8 cellular contexts compared by ENCODE assay signal in genomic region chr1:152869808-152870419, GRCh38. TPM values are rescaled to one million over a fixed set of nuclear protein-coding genes. Genes with fewer than 3 reads are reported as not detected.
DNase-seq lines count a peak whose midpoint lies in the region; ATAC-seq and TF ChIP-seq lines count a peak whose summit lies in the region.

No MANE protein-coding gene starts in this region.

- H3K27me3 ChIP-seq in CD8-positive, alpha-beta memory T cell (ENCODE audit: insufficient read depth, low read length, poor library complexity, severe bottlenecking), result no peaks in the 10 kb centered on the region
- no peaks in the 10 kb centered on the region for H3K27me3 ChIP-seq in H7 (ENCODE audit: control insufficient read depth, insufficient read depth, low read length)
- H3K27me3 ChIP-seq in right lobe of liver, result no peaks in the 10 kb centered on the region

- H3K4me1 ChIP-seq in CD8-positive, alpha-beta memory T cell (ENCODE audit: insufficient read depth, low read length), result no peaks in the 10 kb centered on the region
- H3K4me1 ChIP-seq in right lobe of liver, result no peaks in the 10 kb centered on the region

- ATAC-seq in activated CD4-positive, CD25-positive, alpha-beta regulatory T cell treated with anti-CD3 and anti-CD28 coated beads, Interleukin-2, amount 50 U/mL, for 24 hours, result peak; percentile 45 to 51
- ATAC-seq in right lobe of liver, result peak; percentile 93 to 97 (median 94)
- no peak for ATAC-seq in HG03097 (IDR thresholded peaks at IDR 0.05; ENCODE audit: low FRiP score, unreplicated experiment)

- CTCF ChIA-PET in CD8-positive, alpha-beta memory T cell (lab: Charles Lee), result no interaction called here

- H3K36me3 Mint-ChIP-seq in CD8-positive, alpha-beta memory T cell, result no peaks in the 10 kb centered on the region

- no peak overlapping the region for H3K4me3 Mint-ChIP-seq in CD8-positive, alpha-beta memory T cell

- no peaks in the 10 kb centered on the region for H3K36me3 ChIP-seq in CD8-positive, alpha-beta memory T cell (ENCODE audit: insufficient read depth, low read length)
- H3K36me3 ChIP-seq in H7 (replicated peaks; ENCODE audit: control insufficient read depth, insufficient read depth, low read length), result no peaks in the 10 kb centered on the region
- no peaks in the 10 kb centered on the region for H3K36me3 ChIP-seq in right lobe of liver

- no peaks in the 10 kb centered on the region for H3K4me1 Mint-ChIP-seq in CD8-positive, alpha-beta memory T cell

- no peak overlapping the region for H3K4me3 ChIP-seq in CD8-positive, alpha-beta memory T cell (ENCODE audit: low read length)
- H3K4me3 ChIP-seq in H7 (ENCODE audit: insufficient read depth, low read depth, low read length), result no peak overlapping the region
- H3K4me3 ChIP-seq in right lobe of liver, result no peak overlapping the region

- TF ChIP-seq CTCF in right lobe of liver (IDR thresholded peaks at IDR 0.05), result peak; percentile 58 to 81 (median 74)

- POLR2A ChIA-PET in CD8-positive, alpha-beta memory T cell (lab: Charles Lee), result no interaction called here

- peaks cover 3 to 20% of the 10 kb centered on the region in 2 donors for H3K27me3 Mint-ChIP-seq in CD8-positive, alpha-beta memory T cell

- no peak overlapping the region for H3K27ac Mint-ChIP-seq in CD8-positive, alpha-beta memory T cell

- intact Hi-C loops in right lobe of liver (cut with DNase I), result no loop called here

- 25% methylated on average over 9 of the region's 9 CpGs for WGBS in right lobe of liver (ENCODE audit: insufficient coverage, low coverage, low lambda C conversion rate, missing lambda C conversion rate)

- TF ChIP-seq POLR2A in right lobe of liver (IDR thresholded peaks at IDR 0.05), result no peak

- H3K9me3 ChIP-seq in CD8-positive, alpha-beta memory T cell (ENCODE audit: low read length), result no peaks in the 10 kb centered on the region
- H3K9me3 ChIP-seq in right lobe of liver, result no peaks in the 10 kb centered on the region

- H3K27ac ChIP-seq in CD8-positive, alpha-beta memory T cell (ENCODE audit: low read depth, low read length), result no peak overlapping the region
- H3K27ac ChIP-seq in right lobe of liver, result no peak overlapping the region

- no peaks in the 10 kb centered on the region for H3K9me3 Mint-ChIP-seq in CD8-positive, alpha-beta memory T cell

- peak; percentile 12 to 61 (median 14) for DNase-seq in CD8-positive, alpha-beta memory T cell
- peak; percentile 73 for DNase-seq in H7
- peak; percentile 62 for DNase-seq in NCI-H2171 treated with DMSO at 0.1 percent for 48 hours (lab: John Stamatoyannopoulos, UW)
- peak; percentile 56 for DNase-seq in cerebellar cortex (ENCODE audit: low spot score)
- DNase-seq in right lobe of liver, result peak in 2 of 3 donors; percentile 58 to 78
- DNase-seq in stimulated activated CD4-positive, alpha-beta T cell treated with anti-CD3 and anti-CD28 coated beads, TNF-alpha, amount 100 ng/mL, for 4 hours (ENCODE audit: low read depth in 3 of 3), result peak; percentile 6 to 20 (median 18)

RNA-seq across cellular contexts. Expression of gene SMCP, which starts 8.2 kb away (rescaled TPM):
- total RNA-seq in CD8-positive, alpha-beta memory T cell, result not detected
- not detected for polyA plus RNA-seq in CD8-positive, alpha-beta memory T cell
- total RNA-seq in H7 (2014; rRNA removed; shearing (Covaris generic)), result not detected in 2 replicates
- not detected for total RNA-seq in right lobe of liver

RNA-seq across cellular contexts. Expression of gene LCE7A, which starts 10.1 kb away (rescaled TPM):
- total RNA-seq in CD8-positive, alpha-beta memory T cell, result not detected
- not detected for polyA plus RNA-seq in CD8-positive, alpha-beta memory T cell
- not detected in 2 replicates for total RNA-seq in H7 (2014; rRNA removed; shearing (Covaris generic))
- total RNA-seq in right lobe of liver, result not detected

RNA-seq across cellular contexts. Expression of gene LCE6A, which starts 27.3 kb away (rescaled TPM):
- total RNA-seq in CD8-positive, alpha-beta memory T cell, result not detected
- polyA plus RNA-seq in CD8-positive, alpha-beta memory T cell, result not detected
- total RNA-seq in H7 (2014; rRNA removed; shearing (Covaris generic)), result not detected in 2 replicates
- not detected for total RNA-seq in right lobe of liver

RNA-seq across cellular contexts. Expression of gene IVL, which starts 38.4 kb away (rescaled TPM):
- total RNA-seq in CD8-positive, alpha-beta memory T cell, result not detected
- polyA plus RNA-seq in CD8-positive, alpha-beta memory T cell, result not detected
- total RNA-seq in H7 (2014; rRNA removed; shearing (Covaris generic)), result not detected in 2 replicates
- not detected for total RNA-seq in right lobe of liver

RNA-seq across cellular contexts. Expression of gene LCE1A, which starts 42.6 kb away (rescaled TPM):
- not detected for total RNA-seq in CD8-positive, alpha-beta memory T cell
- not detected for polyA plus RNA-seq in CD8-positive, alpha-beta memory T cell
- not detected in 2 replicates for total RNA-seq in H7 (2014; rRNA removed; shearing (Covaris generic))
- total RNA-seq in right lobe of liver, result not detected

Comparison
In these comparisons a context has a peak if more than half of its experiments do, and no peak if none do; other contexts are left out.
1. DNase-seq: peak in every context shown above with its lines; median percentile 73 in H7; 68 in right lobe of liver; 62 in NCI-H2171 treated with DMSO at 0.1 percent for 48 hours; 56 in cerebellar cortex; 18 in stimulated activated CD4-positive, alpha-beta T cell treated with anti-CD3 and anti-CD28 coated beads, TNF-alpha, amount 100 ng/mL, for 4 hours; 14 in CD8-positive, alpha-beta memory T cell.